8 cellular contexts compared by ENCODE assay signal in genomic region chrX:47218280-47218919, GRCh38. TPM values are rescaled to one million over a fixed set of nuclear protein-coding genes. Genes with fewer than 3 reads are reported as not detected.
DNase-seq lines count a peak whose midpoint lies in the region; ATAC-seq and TF ChIP-seq lines count a peak whose summit lies in the region.

Gene CDK16, plus strand, starts transcription at chrX:47218681. Its CDS starts 4,877 bp downstream, at chrX:47223558.

- peak within 1 kb of the TSS; percentile 98 for H3K27ac Mint-ChIP-seq in activated naive CD8-positive, alpha-beta T cell treated with anti-CD3 and anti-CD28 coated beads, Interleukin-2, amount 50 U/mL, for 24 hours

- no peak for TF ChIP-seq EP300 in upper lobe of left lung (IDR thresholded peaks at IDR 0.05)

- peaks cover 26% of the 10 kb centered on the region for H3K36me3 Mint-ChIP-seq in activated naive CD8-positive, alpha-beta T cell treated with anti-CD3 and anti-CD28 coated beads, Interleukin-2, amount 50 U/mL, for 24 hours (ENCODE audit: low read depth)

- H3K4me1 ChIP-seq in cardiac muscle cell (ENCODE audit: low read depth) (peaks cover 11% of the 10 kb centered on the region), upper lobe of left lung (peaks cover 3 to 35% (median 19%) of the 10 kb centered on the region in 4 donors)

- intact Hi-C loops in posterior cingulate gyrus (cut with DNase I) = no loop called here

- peak within 1 kb of the TSS; percentile 88 for H3K4me3 Mint-ChIP-seq in activated naive CD8-positive, alpha-beta T cell treated with anti-CD3 and anti-CD28 coated beads, Interleukin-2, amount 50 U/mL, for 24 hours

- H3K9me3 ChIP-seq in cardiac muscle cell (ENCODE audit: low read depth) (no peaks in the 10 kb centered on the region), upper lobe of left lung (no peaks in the 10 kb centered on the region)

- H3K27me3 ChIP-seq in cardiac muscle cell = no peaks in the 10 kb centered on the region
- H3K27me3 ChIP-seq in upper lobe of left lung = no peaks in the 10 kb centered on the region

- H3K27me3 Mint-ChIP-seq in activated naive CD8-positive, alpha-beta T cell treated with anti-CD3 and anti-CD28 coated beads, Interleukin-2, amount 50 U/mL, for 24 hours = no peaks in the 10 kb centered on the region

- DNase-seq in GM12864 (ENCODE audit: low read depth) = peak; percentile 37
- DNase-seq in NCI-H1092 treated with DMSO at 0.1 percent for 48 hours (lab: John Stamatoyannopoulos, UW) = peak; percentile 96
- DNase-seq in SW480 (ENCODE audit: low spot score) = peak; percentile 83
- DNase-seq in activated naive CD8-positive, alpha-beta T cell treated with anti-CD3 and anti-CD28 coated beads, Interleukin-2, amount 50 U/mL, for 24 hours = peak; percentile 66
- peak; percentile 85 to 86 for DNase-seq in cardiac muscle cell (ENCODE audit: low read depth in 1 of 2, low spot score in 1 of 2)
- peak; percentile 68 to 98 (median 74) for DNase-seq in posterior cingulate gyrus
- peak; percentile 79 to 95 for DNase-seq in upper lobe of left lung

- TF ChIP-seq POLR2A in upper lobe of left lung (IDR thresholded peaks at IDR 0.05) = peak; percentile 69 to 92 (median 82)

- H3K9me3 Mint-ChIP-seq in activated naive CD8-positive, alpha-beta T cell treated with anti-CD3 and anti-CD28 coated beads, Interleukin-2, amount 50 U/mL, for 24 hours = no peaks in the 10 kb centered on the region

- peak within 1 kb of the TSS; percentile 97 for H3K27ac ChIP-seq in cardiac muscle cell
- peak within 1 kb of the TSS; percentile 96 to 98 (median 96) for H3K27ac ChIP-seq in upper lobe of left lung

- H3K4me1 Mint-ChIP-seq in activated naive CD8-positive, alpha-beta T cell treated with anti-CD3 and anti-CD28 coated beads, Interleukin-2, amount 50 U/mL, for 24 hours = peaks cover 44% of the 10 kb centered on the region

- ATAC-seq in HG02623 (IDR thresholded peaks at IDR 0.05; ENCODE audit: unreplicated experiment) = peak; percentile 34
- ATAC-seq in activated naive CD8-positive, alpha-beta T cell treated with anti-CD3 and anti-CD28 coated beads, Interleukin-2, amount 50 U/mL, for 24 hours = peak; percentile 35
- peak; percentile 84 to 89 for ATAC-seq in upper lobe of left lung (ENCODE audit: low FRiP score in 2 of 2)

- WGBS in upper lobe of left lung, 2 donors = 0 to 3% methylated on average over 13 to 23 of the region's 61 CpGs

- H3K4me3 ChIP-seq in GM12864 (ENCODE audit: low read depth, low read length) (peak within 1 kb of the TSS; percentile 58), cardiac muscle cell (peak within 1 kb of the TSS; percentile 89), upper lobe of left lung (peak within 1 kb of the TSS; percentile 68 to 89 (median 80))

- peaks cover 18% of the 10 kb centered on the region for H3K36me3 ChIP-seq in cardiac muscle cell
- H3K36me3 ChIP-seq in upper lobe of left lung = peaks cover 0 to 37% (median 18%) of the 10 kb centered on the region in 4 donors

- no peak for TF ChIP-seq CTCF in GM12864 (IDR thresholded peaks at IDR 0.05; ENCODE audit: low read depth, low read length, missing control alignments)
- no peak for TF ChIP-seq CTCF in cardiac muscle cell (IDR thresholded peaks at IDR 0.05; ENCODE audit: low read depth, low read length)
- TF ChIP-seq CTCF in upper lobe of left lung (IDR thresholded peaks at IDR 0.05) = peak in 1 of 6 experiments; percentile 34

RNA-seq across cellular contexts. Expression of gene CDK16, which starts in this region (rescaled TPM):
- total RNA-seq in cardiac muscle cell (391 and 422 TPM in 2 replicates), upper lobe of left lung (10 to 100 TPM; 59.2 to 91.0 (median 78.5) TPM)
- polyA plus RNA-seq in cardiac muscle cell = 481 and 575 TPM in 2 replicates

Comparison
In these comparisons a context has a peak if more than half of its experiments do, and no peak if none do; other contexts are left out.
1. Peak in every context shown above with its lines: DNase-seq, ATAC-seq, H3K4me3 ChIP-seq and H3K27ac ChIP-seq.
2. DNase-seq: peak in every context shown above with its lines; median percentile 96 in NCI-H1092 treated with DMSO at 0.1 percent for 48 hours; 87 in upper lobe of left lung; 86 in cardiac muscle cell; 83 in SW480; 74 in posterior cingulate gyrus; 66 in activated naive CD8-positive, alpha-beta T cell treated with anti-CD3 and anti-CD28 coated beads, Interleukin-2, amount 50 U/mL, for 24 hours; 37 in GM12864.
3. ATAC-seq: peak in every context shown above with its lines; median percentile 86 in upper lobe of left lung; 35 in activated naive CD8-positive, alpha-beta T cell treated with anti-CD3 and anti-CD28 coated beads, Interleukin-2, amount 50 U/mL, for 24 hours; 34 in HG02623.